ENCODE assay signal across 15 cellular contexts in the genomic region with DNA sequence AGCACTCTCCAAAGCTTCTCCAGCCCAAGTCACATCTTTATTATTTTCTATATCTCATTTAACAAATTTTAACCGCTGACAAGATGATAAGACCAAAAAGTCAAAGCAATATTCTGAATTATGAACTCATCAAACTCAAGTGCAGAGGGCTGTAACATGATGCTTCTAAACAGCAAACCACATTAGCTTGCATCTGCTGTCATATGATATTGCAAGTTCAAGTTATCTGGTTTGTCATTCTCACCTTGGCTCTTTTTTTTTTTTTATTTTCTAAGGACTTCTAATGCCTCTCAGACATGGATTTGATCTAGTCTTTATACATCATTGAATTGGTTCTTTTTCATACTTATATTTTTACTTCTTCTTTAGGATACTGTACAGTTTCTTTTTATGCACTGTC.
DNase-seq lines count a peak whose midpoint lies in the region; ATAC-seq, FAIRE-seq and TF ChIP-seq lines count a peak whose summit lies in the region.
"Had no signal": no experiment of that assay in that cellular context is flagged by ENCODE, and none has a peak within 500 bp of the region (broad histone marks: within the 10 kb centered on the region; RNA-seq: fewer than 3 reads in every experiment).

No MANE protein-coding gene starts in this region.

- DNase-seq in NCI-H510A treated with DMSO at 0.1 percent for 48 hours (lab: John Stamatoyannopoulos, UW) = peak; percentile 44
- no peak for DNase-seq in NCI-H510A (lab: John Stamatoyannopoulos, UW)
- peak; percentile 69 for DNase-seq in LHCN-M2 (ENCODE audit: low read depth)
- DNase-seq in NCI-H2171 (lab: John Stamatoyannopoulos, UW) = peak; percentile 27
- no peak for DNase-seq in kidney
- no peak for DNase-seq in upper lobe of right lung
- DNase-seq in thyroid gland = no peak
- DNase-seq in AG20443 (ENCODE audit: low spot score) = no peak
- DNase-seq: CD8-positive, alpha-beta memory T cell; NCI-H2227 treated with DMSO at 0.1 percent for 48 hours; NCI-H526 treated with DMSO at 0.1 percent for 48 hours; Peyer's patch; T-cell had no signal

- ATAC-seq in upper lobe of right lung = no peak
- ATAC-seq: T-cell had no signal

- FAIRE-seq in kidney (lab: Jason Lieb, UNC) = peak; percentile 11

- H3K27ac ChIP-seq in kidney (ENCODE audit: low read depth in 2 of 2, low read length in 2 of 2) (no peak overlapping the region), upper lobe of right lung (no peak overlapping the region), thyroid gland (no peak overlapping the region)
- H3K27ac ChIP-seq: BLaER1 treated with 17β-estradiol and CSF1 and Interleukin-3, amounts not matched to agents 10 nM and 100 nM; Peyer's patch; SJSA1 had no signal

- H3K27me3 ChIP-seq in upper lobe of right lung (no peaks in the 10 kb centered on the region), thyroid gland (no peaks in the 10 kb centered on the region)
- H3K27me3 ChIP-seq: BLaER1 treated with 17β-estradiol and CSF1 and Interleukin-3, amounts not matched to agents 10 nM and 100 nM; Peyer's patch; SJSA1 had no signal

- TF ChIP-seq POLR2A in thyroid gland (IDR thresholded peaks at IDR 0.05) = no peak

- H3K9me3 ChIP-seq in kidney (ENCODE audit: control insufficient read depth in 1 of 2, low read length in 2 of 2) (no peaks in the 10 kb centered on the region), upper lobe of right lung (no peaks in the 10 kb centered on the region), thyroid gland (no peaks in the 10 kb centered on the region)
- H3K9me3 ChIP-seq: BLaER1 treated with 17β-estradiol and CSF1 and Interleukin-3, amounts not matched to agents 10 nM and 100 nM; Peyer's patch; SJSA1 had no signal

- no peaks in the 10 kb centered on the region for H3K36me3 ChIP-seq in kidney (ENCODE audit: control insufficient read depth in 1 of 2, insufficient read depth in 2 of 2, low read length in 2 of 2)
- H3K36me3 ChIP-seq in upper lobe of right lung = no peaks in the 10 kb centered on the region
- H3K36me3 ChIP-seq in thyroid gland = no peaks in the 10 kb centered on the region
- H3K36me3 ChIP-seq: BLaER1 treated with 17β-estradiol and CSF1 and Interleukin-3, amounts not matched to agents 10 nM and 100 nM; Peyer's patch; SJSA1 had no signal

- 98 to 100% methylated on average over 1 of the region's 1 CpG for WGBS in thyroid gland, 2 donors

- H3K4me3 ChIP-seq in kidney (ENCODE audit: low read length in 2 of 2) (no peak overlapping the region), upper lobe of right lung (no peak overlapping the region), thyroid gland (replicated peaks in 1 of 3) (no peak overlapping the region)
- H3K4me3 ChIP-seq: BLaER1 treated with 17β-estradiol and CSF1 and Interleukin-3, amounts not matched to agents 10 nM and 100 nM; Peyer's patch; SJSA1 had no signal

- intact Hi-C loops in kidney (cut with DNase I) = no loop called here
- intact Hi-C loops in upper lobe of right lung (cut with DNase I) = no loop called here
- intact Hi-C loops in thyroid gland (cut with DNase I) = no loop called here

- H3K4me1 ChIP-seq in kidney (ENCODE audit: control insufficient read depth in 1 of 2, insufficient read depth in 1 of 2, low read depth in 1 of 2, low read length in 2 of 2) (no peaks in the 10 kb centered on the region), upper lobe of right lung (no peaks in the 10 kb centered on the region), thyroid gland (no peaks in the 10 kb centered on the region)
- H3K4me1 ChIP-seq: BLaER1 treated with 17β-estradiol and CSF1 and Interleukin-3, amounts not matched to agents 10 nM and 100 nM; Peyer's patch; SJSA1 had no signal

- H3K9ac ChIP-seq in kidney (ENCODE audit: low read length in 2 of 2) = no peak overlapping the region
- H3K9ac ChIP-seq: BLaER1 treated with 17β-estradiol and CSF1 and Interleukin-3, amounts not matched to agents 10 nM and 100 nM had no signal

- no peak for TF ChIP-seq CTCF in kidney (IDR thresholded peaks at IDR 0.05; ENCODE audit: borderline replicate concordance, extremely low read depth, insufficient read depth)
- TF ChIP-seq CTCF in upper lobe of right lung (IDR thresholded peaks at IDR 0.05) = no peak
- TF ChIP-seq CTCF in thyroid gland (IDR thresholded peaks at IDR 0.05) = no peak

Comparison
In these comparisons a context has a peak if more than half of its experiments do, and no peak if none do; other contexts are left out.
1. DNase-seq: peak in NCI-H510A treated with DMSO at 0.1 percent for 48 hours (single experiment), LHCN-M2 (single experiment) and NCI-H2171 (single experiment); none in NCI-H510A (single experiment), kidney (single experiment), upper lobe of right lung (single experiment), thyroid gland (0 of 2) and AG20443 (single experiment).